ENCODE assay signal across 21 cellular contexts in genomic region chr10:126684171-126684745, GRCh38. TPM values are rescaled to one million over a fixed set of nuclear protein-coding genes. Genes with fewer than 3 reads are reported as not detected.
"Had no signal": no experiment of that assay in that cellular context is flagged by ENCODE, and none has a peak within 500 bp of the region (broad histone marks: within the 10 kb centered on the region; RNA-seq: fewer than 3 reads in every experiment).

No MANE protein-coding gene starts in this region.

- H3K27me3 ChIP-seq: spleen had no signal

- H3K4me3 ChIP-seq: mucosa of descending colon, spleen had no signal

- H3K4me1 ChIP-seq: spleen had no signal

- H3K9me3 ChIP-seq: mucosa of descending colon, spleen had no signal

- DNase-seq: activated CD4-positive, alpha-beta T cell treated with anti-CD3 and anti-CD28 coated beads, Interleukin-2, amount 50 U/mL, for 1 hour; activated CD4-positive, CD25-positive, alpha-beta regulatory T cell; activated naive CD4-positive, alpha-beta T cell treated with anti-CD3 and anti-CD28 coated beads, Interleukin-2, amount 50 U/mL, for 16 hours; activated T-cell treated with anti-CD3 and anti-CD28 coated beads for 4 hours; dermis blood vessel endothelial cell; glutamatergic neuron; immature natural killer cell; left colon; mucosa of descending colon; natural killer cell; spleen; stimulated activated CD4-positive, alpha-beta T cell treated with anti-CD3 and anti-CD28 coated beads, Interleukin-1b, Interleukin-23, amount 100 ng/mL, for 48 hours; stimulated activated naive CD4-positive, alpha-beta T cell; substantia nigra; T-helper 2 cell had no signal

- H3K27ac ChIP-seq: spleen had no signal

- H3K36me3 ChIP-seq: spleen had no signal

RNA-seq across cellular contexts. Expression of gene C10orf90, which starts 13.8 kb away (rescaled TPM):
- total RNA-seq: activated CD8-positive, alpha-beta memory T cell treated with anti-CD3 and anti-CD28 coated beads for 36 hours; activated T-helper 2 cell treated with anti-CD3 and anti-CD28 coated beads, Interferon-gamma antibody, Interleukin-2, Interleukin-4, amounts not matched to agents 10 μg/mL and 5 μg/mL and 100 μg/mL, durations not matched to agents 14 hours and 24 hours and 36 hours; dermis blood vessel endothelial cell; fibroblast of villous mesenchyme; lung microvascular endothelial cell; natural killer cell; posterior vena cava; sciatic nerve; spleen had no signal
